ENCODE assay signal across 23 cellular contexts in the genomic region with DNA sequence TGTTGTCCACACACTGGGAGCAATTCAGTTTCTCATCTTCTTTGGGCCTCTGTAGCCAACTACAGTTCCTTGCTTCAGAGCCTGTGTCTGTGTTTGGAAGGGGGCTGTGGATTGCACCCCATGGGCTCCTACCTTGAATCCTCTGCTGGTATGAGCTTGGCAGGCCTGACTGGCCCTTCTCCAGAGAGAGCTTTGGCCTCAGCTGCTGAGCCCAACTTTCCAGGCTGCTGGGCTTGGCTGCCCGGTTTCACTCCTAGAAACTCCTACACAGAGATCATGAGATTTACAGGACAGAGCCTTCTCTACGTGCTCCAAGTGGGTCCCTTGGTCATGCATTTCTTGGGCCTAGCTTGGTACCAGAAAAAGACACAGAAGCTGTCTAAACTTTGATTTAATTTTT.
DNase-seq lines count a peak whose midpoint lies in the region; ATAC-seq and TF ChIP-seq lines count a peak whose summit lies in the region.
"Had no signal": no experiment of that assay in that cellular context is flagged by ENCODE, and none has a peak within 500 bp of the region (broad histone marks: within the 10 kb centered on the region; RNA-seq: fewer than 3 reads in every experiment).

No MANE protein-coding gene starts in this region.

- H3K27me3 Mint-ChIP-seq in stimulated activated naive B cell treated with anti-CD40 and anti-IgM and Interleukin-4, amounts not matched to agents 10 μg/mL and 1 μg/mL and 100 μg/mL, for 72 hours = no peaks in the 10 kb centered on the region
- H3K27me3 Mint-ChIP-seq: activated CD4-positive, alpha-beta T cell treated with anti-CD3 and anti-CD28 coated beads for 36 hours had no signal

- DNase-seq in OCI-LY7 (ENCODE audit: low spot score) = no peak
- peak; percentile 57 for DNase-seq in left ventricle myocardium inferior
- no peak for DNase-seq in stimulated activated naive B cell treated with anti-CD40 and anti-IgM and Interleukin-4, amounts not matched to agents 10 μg/mL and 1 μg/mL and 100 μg/mL, for 72 hours
- no peak for DNase-seq in activated CD4-positive, alpha-beta T cell treated with anti-CD3 and anti-CD28 coated beads for 1 hour
- DNase-seq in A172 (ENCODE audit: low spot score) = no peak
- DNase-seq: activated CD4-positive, alpha-beta T cell treated with anti-CD3 and anti-CD28 coated beads for 36 hours; activated CD8-positive, alpha-beta memory T cell treated with anti-CD3 and anti-CD28 coated beads for 24 hours; activated T-cell treated with anti-CD3 and anti-CD28 coated beads, Interleukin-2, amount 50 U/mL, for 1 hour; brain microvascular endothelial cell; CD8-positive, alpha-beta T cell; colonic mucosa; DMS53; endodermal cell; NCI-H1092; NCI-H1930; RPMI8226; SK-N-SH; stimulated activated CD4-positive, alpha-beta T cell treated with anti-CD3 and anti-CD28 coated beads, Interleukin-2, amount 100 ng/mL, for 24 hours; T-helper 2 cell had no signal

- peaks cover 11 to 35% of the 10 kb centered on the region in 2 donors for H3K36me3 Mint-ChIP-seq in stimulated activated naive B cell treated with anti-CD40 and anti-IgM and Interleukin-4, amounts not matched to agents 10 μg/mL and 1 μg/mL and 100 μg/mL, for 72 hours
- H3K36me3 Mint-ChIP-seq: neural progenitor cell had no signal

- ATAC-seq in stimulated activated naive B cell treated with anti-CD40 and anti-IgM and Interleukin-4, amounts not matched to agents 10 μg/mL and 1 μg/mL and 100 μg/mL, for 72 hours (replicated peaks) = no peak
- ATAC-seq in GM18519 (IDR thresholded peaks at IDR 0.05; ENCODE audit: low FRiP score, unreplicated experiment) = no peak
- ATAC-seq: activated CD4-positive, alpha-beta T cell treated with anti-CD3 and anti-CD28 coated beads for 36 hours; CD8-positive, alpha-beta T cell had no signal

- peaks cover 0 to 17% (median 9%) of the 10 kb centered on the region in 11 experiments; a peak in 10 of 22 replicates for H3K9me3 ChIP-seq in BLaER1 treated with 17β-estradiol and CSF1 and Interleukin-3, amounts not matched to agents 10 nM and 100 nM (replicated peaks in 1 of 11)
- H3K9me3 ChIP-seq in OCI-LY7 (ENCODE audit: low read length) (no peaks in the 10 kb centered on the region), left ventricle myocardium inferior (replicated peaks) (no peaks in the 10 kb centered on the region)
- H3K9me3 ChIP-seq: colonic mucosa, SK-N-SH had no signal

- H2AFZ ChIP-seq in OCI-LY7 (ENCODE audit: low read length) = no peak overlapping the region
- H2AFZ ChIP-seq: neural progenitor cell had no signal

- H3K79me2 ChIP-seq in OCI-LY7 (ENCODE audit: insufficient read depth, low read depth, low read length) = peaks cover 18% of the 10 kb centered on the region; the same call in 1 of the 2 replicates

- peaks cover 0 to 99% (median 6%) of the 10 kb centered on the region in 11 experiments; a peak in 7 of 22 replicates for H4K20me1 ChIP-seq in BLaER1 treated with 17β-estradiol and CSF1 and Interleukin-3, amounts not matched to agents 10 nM and 100 nM
- H4K20me1 ChIP-seq in OCI-LY7 (ENCODE audit: insufficient read depth, low read length) = no peaks in the 10 kb centered on the region

- peaks cover 40 to 51% of the 10 kb centered on the region in 2 donors for H3K4me1 Mint-ChIP-seq in stimulated activated naive B cell treated with anti-CD40 and anti-IgM and Interleukin-4, amounts not matched to agents 10 μg/mL and 1 μg/mL and 100 μg/mL, for 72 hours

- H3K4me3 Mint-ChIP-seq in stimulated activated naive B cell treated with anti-CD40 and anti-IgM and Interleukin-4, amounts not matched to agents 10 μg/mL and 1 μg/mL and 100 μg/mL, for 72 hours = no peak overlapping the region
- H3K4me3 Mint-ChIP-seq: activated CD4-positive, alpha-beta T cell treated with anti-CD3 and anti-CD28 coated beads for 36 hours; CD8-positive, alpha-beta T cell; endodermal cell; neural progenitor cell had no signal

- intact Hi-C loops in OCI-LY7 (cut with micrococcal nuclease; ENCODE audit: unreplicated experiment) (no loop called here), left ventricle myocardium inferior (cut with micrococcal nuclease) (no loop called here)

- POLR2A ChIA-PET in OCI-LY7 (lab: Charles Lee) = interaction anchor here (0.7 to 4.5 kb wide), 5 partner anchors 12 to 597 kb away, joined by 3 to 78 read pairs (median 5); no protein-coding TSS in a partner anchor

- TSS peak; percentile 62 for BruUV-seq in OCI-LY7 (replicated peaks; lab: Mats Ljungman, UMichigan)

- H3K4me3 ChIP-seq in BLaER1 treated with 17β-estradiol and CSF1 and Interleukin-3, amounts not matched to agents 10 nM and 100 nM = no peak overlapping the region
- H3K4me3 ChIP-seq in OCI-LY7 (ENCODE audit: low read depth, low read length, poor library complexity, severe bottlenecking) = peak overlapping the region; percentile 37
- peak overlapping the region; percentile 11 for H3K4me3 ChIP-seq in left ventricle myocardium inferior
- H3K4me3 ChIP-seq: colonic mucosa, neural progenitor cell, smooth muscle cell had no signal

- H3K9me2 ChIP-seq in OCI-LY7 (ENCODE audit: insufficient read depth, low read length) = no peaks in the 10 kb centered on the region
- H3K9me2 ChIP-seq: SK-N-SH had no signal

- H3K27ac ChIP-seq in BLaER1 treated with 17β-estradiol and CSF1 and Interleukin-3, amounts not matched to agents 10 nM and 100 nM = peak overlapping the region in 5 of 11 experiments; percentile 6 to 51 (median 39); a peak in 4 of 22 replicates
- peak overlapping the region; percentile 92 for H3K27ac ChIP-seq in OCI-LY7 (ENCODE audit: low read depth, low read length, poor library complexity, severe bottlenecking)
- H3K27ac ChIP-seq in left ventricle myocardium inferior (replicated peaks) = peak overlapping the region; percentile 75
- H3K27ac ChIP-seq: brain microvascular endothelial cell, colonic mucosa, neural progenitor cell had no signal

- H3K9ac ChIP-seq in BLaER1 treated with 17β-estradiol and CSF1 and Interleukin-3, amounts not matched to agents 10 nM and 100 nM = no peak overlapping the region
- H3K9ac ChIP-seq: neural progenitor cell, SK-N-SH had no signal

- peaks cover 0 to 6% (median 0%) of the 10 kb centered on the region in 11 experiments; a peak in 2 of 22 replicates for H3K36me3 ChIP-seq in BLaER1 treated with 17β-estradiol and CSF1 and Interleukin-3, amounts not matched to agents 10 nM and 100 nM
- peaks cover under 1% of the 10 kb centered on the region; the same call in 1 of the 2 replicates for H3K36me3 ChIP-seq in OCI-LY7 (ENCODE audit: insufficient read depth, low read length)
- no peaks in the 10 kb centered on the region for H3K36me3 ChIP-seq in left ventricle myocardium inferior
- H3K36me3 ChIP-seq: brain microvascular endothelial cell, colonic mucosa, neural progenitor cell had no signal

- no peaks in the 10 kb centered on the region for H3K9me3 Mint-ChIP-seq in stimulated activated naive B cell treated with anti-CD40 and anti-IgM and Interleukin-4, amounts not matched to agents 10 μg/mL and 1 μg/mL and 100 μg/mL, for 72 hours
- H3K9me3 Mint-ChIP-seq: CD8-positive, alpha-beta T cell; endodermal cell; neural progenitor cell had no signal

- peak overlapping the region; percentile 42 for H3K27ac Mint-ChIP-seq in stimulated activated naive B cell treated with anti-CD40 and anti-IgM and Interleukin-4, amounts not matched to agents 10 μg/mL and 1 μg/mL and 100 μg/mL, for 72 hours
- H3K27ac Mint-ChIP-seq: activated CD4-positive, alpha-beta T cell treated with anti-CD3 and anti-CD28 coated beads for 36 hours; CD8-positive, alpha-beta T cell; endodermal cell; neural progenitor cell had no signal

- CTCF ChIA-PET in OCI-LY7 (lab: Charles Lee; ENCODE audit: unreplicated experiment) = interaction anchor here (1.2 kb wide), 1 partner anchor 73 kb away, joined by 5 read pairs; no protein-coding TSS in a partner anchor

- H3K4me2 ChIP-seq in BLaER1 treated with 17β-estradiol and CSF1 and Interleukin-3, amounts not matched to agents 10 nM and 100 nM = peak overlapping the region in 8 of 11 experiments; percentile 48 to 67 (median 60); a peak in 16 of 22 replicates
- peak overlapping the region; percentile 69 for H3K4me2 ChIP-seq in OCI-LY7 (ENCODE audit: low read length)
- H3K4me2 ChIP-seq: neural progenitor cell, SK-N-SH, smooth muscle cell had no signal

- H3K27me3 ChIP-seq in BLaER1 treated with 17β-estradiol and CSF1 and Interleukin-3, amounts not matched to agents 10 nM and 100 nM = peaks cover 0 to 28% (median 0%) of the 10 kb centered on the region in 11 experiments; a peak in 4 of 22 replicates
- H3K27me3 ChIP-seq in left ventricle myocardium inferior (ENCODE audit: low read depth) = no peaks in the 10 kb centered on the region
- H3K27me3 ChIP-seq: brain microvascular endothelial cell, colonic mucosa, neural progenitor cell had no signal

- peaks cover 0 to 63% (median 33%) of the 10 kb centered on the region in 10 experiments; a peak in 16 of 20 replicates for H3K4me1 ChIP-seq in BLaER1 treated with 17β-estradiol and CSF1 and Interleukin-3, amounts not matched to agents 10 nM and 100 nM
- H3K4me1 ChIP-seq in OCI-LY7 (ENCODE audit: insufficient read depth, low read length, poor library complexity, severe bottlenecking) = peaks cover 100% of the 10 kb centered on the region
- peaks cover 52% of the 10 kb centered on the region for H3K4me1 ChIP-seq in left ventricle myocardium inferior
- H3K4me1 ChIP-seq: neural progenitor cell had no signal

- TF ChIP-seq CTCF in OCI-LY7 (conservative IDR thresholded peaks at IDR 0.05; ENCODE audit: low read length) = no peak
- no peak for TF ChIP-seq CTCF in left ventricle myocardium inferior (IDR thresholded peaks at IDR 0.05; ENCODE audit: borderline replicate concordance)

Comparison
In these comparisons a context has a peak if more than half of its experiments do, and no peak if none do; other contexts are left out.
1. H3K4me3 ChIP-seq: peak in OCI-LY7 (single experiment) and left ventricle myocardium inferior (single experiment); none in BLaER1 treated with 17β-estradiol and CSF1 and Interleukin-3, amounts not matched to agents 10 nM and 100 nM (0 of 10).